Comparison of ENCODE assay signal across 1 cellular context in genomic region chr7:123770378-123770777, GRCh38.
TF ChIP-seq lines count a peak whose summit lies in the region.

No MANE protein-coding gene starts in this region.

TF ChIP-seq in WTC11, 78 proteins besides CTCF, POLR2A, EP300 and RAD21 (continued from another document):
- TF ChIP-seq ATF6 (CRISPR knock-in tag; IDR thresholded peaks at IDR 0.05), result no peak
